Comparison of ENCODE assay signal across 17 cellular contexts in genomic region chr5:137461636-137462596, GRCh38. TPM values are rescaled to one million over a fixed set of nuclear protein-coding genes. Genes with fewer than 3 reads are reported as not detected.
DNase-seq lines count a peak whose midpoint lies in the region; ATAC-seq and TF ChIP-seq lines count a peak whose summit lies in the region.
"Had no signal": no experiment of that assay in that cellular context is flagged by ENCODE, and none has a peak within 500 bp of the region (broad histone marks: within the 10 kb centered on the region; RNA-seq: fewer than 3 reads in every experiment).

No MANE protein-coding gene starts in this region.

- no peaks in the 10 kb centered on the region for H3K36me3 Mint-ChIP-seq in neural crest cell (ENCODE audit: low read depth)
- H3K36me3 Mint-ChIP-seq: CD8-positive, alpha-beta T cell had no signal

- peak overlapping the region; percentile 21 for H3K27ac Mint-ChIP-seq in neural crest cell (ENCODE audit: unreplicated experiment)
- H3K27ac Mint-ChIP-seq: activated CD4-positive, alpha-beta T cell treated with anti-CD3 and anti-CD28 coated beads, Interleukin-2, amount 10 ng/mL, durations not matched to agents 24 days and 14 days; activated T-helper 17 cell treated with anti-CD3 and anti-CD28 coated beads, Interleukin-2, amount 50 U/mL, for 72 hours; CD8-positive, alpha-beta T cell; T-helper 17 cell had no signal

- H3K36me3 ChIP-seq in MG63: peaks cover 13% of the 10 kb centered on the region
- H3K36me3 ChIP-seq: ascending aorta had no signal

- CTCF ChIA-PET in GM10248 (lab: Yijun Ruan, JAX): interaction anchor here (1.5 to 2.8 kb wide), 4 partner anchors 11 to 53 kb away, joined by 4 to 9 read pairs (median 6); no protein-coding TSS in a partner anchor

- H3K4me1 Mint-ChIP-seq in neural crest cell: peaks cover 12% of the 10 kb centered on the region
- H3K4me1 Mint-ChIP-seq: activated CD4-positive, alpha-beta T cell treated with anti-CD3 and anti-CD28 coated beads, Interleukin-2, amount 10 ng/mL, durations not matched to agents 24 days and 14 days; activated T-helper 17 cell treated with anti-CD3 and anti-CD28 coated beads, Interleukin-2, amount 50 U/mL, for 72 hours; T-helper 17 cell had no signal

- peaks cover 16% of the 10 kb centered on the region for H3K27me3 Mint-ChIP-seq in neural crest cell (ENCODE audit: low read depth)

- no peak overlapping the region for H3K4me3 Mint-ChIP-seq in neural crest cell
- H3K4me3 Mint-ChIP-seq: activated CD4-positive, alpha-beta T cell treated with anti-CD3 and anti-CD28 coated beads, Interleukin-2, amount 10 ng/mL, durations not matched to agents 24 days and 14 days; activated T-helper 17 cell treated with anti-CD3 and anti-CD28 coated beads, Interleukin-2, amount 50 U/mL, for 72 hours; CD8-positive, alpha-beta T cell; T-helper 17 cell had no signal

- H3K27me3 ChIP-seq in MG63: no peaks in the 10 kb centered on the region
- H3K27me3 ChIP-seq: ascending aorta had no signal

- H3K9me3 Mint-ChIP-seq in neural crest cell: no peaks in the 10 kb centered on the region
- H3K9me3 Mint-ChIP-seq: activated CD4-positive, alpha-beta T cell treated with anti-CD3 and anti-CD28 coated beads, Interleukin-2, amount 10 ng/mL, durations not matched to agents 24 days and 14 days; activated T-helper 17 cell treated with anti-CD3 and anti-CD28 coated beads, Interleukin-2, amount 50 U/mL, for 72 hours; CD8-positive, alpha-beta T cell had no signal

- peak; percentile 13 for DNase-seq in ELF-1 (ENCODE audit: low read depth, low spot score)
- peak; percentile 38 for DNase-seq in MG63
- no peak for DNase-seq in caudate nucleus (lab: John Stamatoyannopoulos, UW)
- no peak for DNase-seq in neural crest cell (ENCODE audit: low read depth, low spot score)
- DNase-seq in activated CD8-positive, alpha-beta memory T cell treated with anti-CD3 and anti-CD28 coated beads, Interleukin-2, amount 50 U/mL, for 4 hours: no peak
- no peak for DNase-seq in GM10248 (ENCODE audit: extremely low spot score)
- DNase-seq in LoVo (ENCODE audit: low spot score): no peak
- DNase-seq: activated CD4-positive, alpha-beta T cell treated with anti-CD3 and anti-CD28 coated beads, Interleukin-2, amount 10 ng/mL, durations not matched to agents 24 days and 14 days; CD8-positive, alpha-beta T cell; foreskin keratinocyte; GDM1; NCI-H2171 treated with DMSO at 0.1 percent for 48 hours; T-helper 17 cell had no signal

- POLR2A ChIA-PET in GM10248 (lab: Yijun Ruan, JAX): no interaction called here

- ATAC-seq in HG02798 (IDR thresholded peaks at IDR 0.05; ENCODE audit: poor library complexity, unreplicated experiment): no peak
- ATAC-seq: activated T-helper 17 cell treated with anti-CD3 and anti-CD28 coated beads, Interleukin-2, amount 50 U/mL, for 72 hours; CD8-positive, alpha-beta T cell; foreskin keratinocyte; HCT116; T-helper 17 cell had no signal

- peak overlapping the region; percentile 95 for H3K27ac ChIP-seq in caudate nucleus (ENCODE audit: low read depth, low read length)
- H3K27ac ChIP-seq: ascending aorta, foreskin keratinocyte had no signal

- H3K9me3 ChIP-seq in MG63: no peaks in the 10 kb centered on the region
- H3K9me3 ChIP-seq: ascending aorta had no signal

- no peak overlapping the region for H3K4me3 ChIP-seq in MG63
- H3K4me3 ChIP-seq: ascending aorta had no signal

- TF ChIP-seq CTCF in neural crest cell (conservative IDR thresholded peaks at IDR 0.05): no peak
- TF ChIP-seq CTCF in GM10248 (IDR thresholded peaks at IDR 0.05; ENCODE audit: control extremely low read depth, extremely low read depth, low read depth, missing control alignments): no peak

RNA-seq across cellular contexts. Expression of gene SPOCK1, which starts 37.2 kb away (rescaled TPM):
- total RNA-seq in MG63 (2014; rRNA removed; shearing (Covaris generic); ENCODE audit: low replicate concordance): 37.9 and 92.3 TPM in 2 replicates
- total RNA-seq in neural crest cell: 75.6 and 89.7 TPM in 2 replicates
- total RNA-seq: activated CD4-positive, alpha-beta T cell treated with anti-CD3 and anti-CD28 coated beads, Interleukin-2, amount 10 ng/mL, durations not matched to agents 24 days and 14 days; activated T-helper 17 cell treated with anti-CD3 and anti-CD28 coated beads, Interleukin-2, amount 50 U/mL, for 72 hours; CD8-positive, alpha-beta T cell; T-helper 17 cell had no signal

Comparison
In these comparisons a context has a peak if more than half of its experiments do, and no peak if none do; other contexts are left out.
1. DNase-seq: peak in ELF-1 (single experiment) and MG63 (single experiment); none in caudate nucleus (0 of 61), neural crest cell (single experiment), activated CD8-positive, alpha-beta memory T cell treated with anti-CD3 and anti-CD28 coated beads, Interleukin-2, amount 50 U/mL, for 4 hours (single experiment), GM10248 (single experiment) and LoVo (single experiment).